ENCODE assay signal across 8 cellular contexts in genomic region chr11:93196816-93197382, GRCh38. TPM values are rescaled to one million over a fixed set of nuclear protein-coding genes. Genes with fewer than 3 reads are reported as not detected.
DNase-seq lines count a peak whose midpoint lies in the region; ATAC-seq lines count a peak whose summit lies in the region.

No MANE protein-coding gene starts in this region.

- peak overlapping the region; percentile 88 for H3K27ac ChIP-seq in subcutaneous abdominal adipose tissue (ENCODE audit: low read depth, low read length)

- no peaks in the 10 kb centered on the region for H3K36me3 Mint-ChIP-seq in activated T-helper 1 cell treated with anti-CD3 and anti-CD28 coated beads, Interleukin-12 subunit alpha, Interleukin-12 subunit beta, Interleukin-2, Interleukin-4 antibody, amounts not matched to agents 30 ng/mL and 10 ng/mL and 1 ng/mL, durations not matched to agents 14 hours and 24 hours and 36 hours (ENCODE audit: low read depth)

- no peaks in the 10 kb centered on the region for H3K36me3 ChIP-seq in subcutaneous abdominal adipose tissue (ENCODE audit: control insufficient read depth in 5 of 5, insufficient read depth in 5 of 5, low read length in 5 of 5)

- peak overlapping the region; percentile 63 to 95 (median 91) for H3K9ac ChIP-seq in subcutaneous abdominal adipose tissue (ENCODE audit: low read length in 5 of 5)

- H3K4me1 Mint-ChIP-seq in activated T-helper 1 cell treated with anti-CD3 and anti-CD28 coated beads, Interleukin-12 subunit alpha, Interleukin-12 subunit beta, Interleukin-2, Interleukin-4 antibody, amounts not matched to agents 30 ng/mL and 10 ng/mL and 1 ng/mL, durations not matched to agents 14 hours and 24 hours and 36 hours (ENCODE audit: low read depth) = peaks cover 17% of the 10 kb centered on the region

- DNase-seq in D341Med (ENCODE audit: low spot score) (peak; percentile 22), iPS-NIHi7 (ENCODE audit: extremely low spot score) (peak; percentile 13), NCI-H82 treated with DMSO at 0.1 percent for 48 hours (lab: John Stamatoyannopoulos, UW; ENCODE audit: unreplicated experiment) (no peak), RKO (ENCODE audit: low spot score) (no peak)
- no peak for DNase-seq in activated T-helper 1 cell treated with anti-CD3 and anti-CD28 coated beads, Interleukin-12 subunit alpha, Interleukin-12 subunit beta, Interleukin-2, Interleukin-4 antibody, amounts not matched to agents 30 ng/mL and 10 ng/mL and 1 ng/mL, durations not matched to agents 14 hours and 24 hours and 36 hours (ENCODE audit: low spot score)

- H3K4me3 ChIP-seq in subcutaneous abdominal adipose tissue (ENCODE audit: low read depth in 1 of 5, low read length in 5 of 5) = peak overlapping the region; percentile 79 to 90 (median 85)

- peaks cover 13% of the 10 kb centered on the region for H3K27me3 Mint-ChIP-seq in activated T-helper 1 cell treated with anti-CD3 and anti-CD28 coated beads, Interleukin-12 subunit alpha, Interleukin-12 subunit beta, Interleukin-2, Interleukin-4 antibody, amounts not matched to agents 30 ng/mL and 10 ng/mL and 1 ng/mL, durations not matched to agents 14 hours and 24 hours and 36 hours (ENCODE audit: insufficient read depth)

- peaks cover 0 to 17% (median 14%) of the 10 kb centered on the region in 5 donors for H3K4me1 ChIP-seq in subcutaneous abdominal adipose tissue (ENCODE audit: control insufficient read depth in 5 of 5, insufficient read depth in 5 of 5, low read length in 5 of 5)

- no peaks in the 10 kb centered on the region for H3K9me3 Mint-ChIP-seq in activated T-helper 1 cell treated with anti-CD3 and anti-CD28 coated beads, Interleukin-12 subunit alpha, Interleukin-12 subunit beta, Interleukin-2, Interleukin-4 antibody, amounts not matched to agents 30 ng/mL and 10 ng/mL and 1 ng/mL, durations not matched to agents 14 hours and 24 hours and 36 hours

- H3K9me3 ChIP-seq in subcutaneous abdominal adipose tissue (ENCODE audit: control insufficient read depth in 5 of 5, low read length in 5 of 5) = no peaks in the 10 kb centered on the region

- peak overlapping the region; percentile 97 for H3K27ac Mint-ChIP-seq in activated T-helper 1 cell treated with anti-CD3 and anti-CD28 coated beads, Interleukin-12 subunit alpha, Interleukin-12 subunit beta, Interleukin-2, Interleukin-4 antibody, amounts not matched to agents 30 ng/mL and 10 ng/mL and 1 ng/mL, durations not matched to agents 14 hours and 24 hours and 36 hours

- intact Hi-C loops in activated T-helper 1 cell treated with anti-CD3 and anti-CD28 coated beads, Interleukin-12 subunit alpha, Interleukin-12 subunit beta, Interleukin-2, Interleukin-4 antibody, amounts not matched to agents 30 ng/mL and 10 ng/mL and 1 ng/mL, durations not matched to agents 14 hours and 24 hours and 36 hours (cut with micrococcal nuclease) = loop anchor here (1.0 to 10.0 kb wide), 7 partner anchors 142 to 1678 kb away; partner anchors contain the start of genes ANKRD49, C11orf54, FUT4 and MED17

- ATAC-seq in GM19035 (IDR thresholded peaks at IDR 0.05; ENCODE audit: unreplicated experiment) = peak; percentile 17
- ATAC-seq in HG03196 (IDR thresholded peaks at IDR 0.05; ENCODE audit: unreplicated experiment) = peak; percentile 4

- peak overlapping the region; percentile 97 for H3K4me3 Mint-ChIP-seq in activated T-helper 1 cell treated with anti-CD3 and anti-CD28 coated beads, Interleukin-12 subunit alpha, Interleukin-12 subunit beta, Interleukin-2, Interleukin-4 antibody, amounts not matched to agents 30 ng/mL and 10 ng/mL and 1 ng/mL, durations not matched to agents 14 hours and 24 hours and 36 hours

- no peaks in the 10 kb centered on the region for H3K27me3 ChIP-seq in subcutaneous abdominal adipose tissue (ENCODE audit: control insufficient read depth in 5 of 5, insufficient read depth in 4 of 5, low read length in 5 of 5)

RNA-seq across cellular contexts. Expression of gene SLC36A4, which starts 0.9 kb away (rescaled TPM):
- total RNA-seq in activated T-helper 1 cell treated with anti-CD3 and anti-CD28 coated beads, Interleukin-12 subunit alpha, Interleukin-12 subunit beta, Interleukin-2, Interleukin-4 antibody, amounts not matched to agents 30 ng/mL and 10 ng/mL and 1 ng/mL, durations not matched to agents 14 hours and 24 hours and 36 hours = 16.9 and 17.1 TPM in 2 replicates

Comparison
In these comparisons a context has a peak if more than half of its experiments do, and no peak if none do; other contexts are left out.
1. DNase-seq: peak in D341Med (single experiment) and iPS-NIHi7 (single experiment); none in activated T-helper 1 cell treated with anti-CD3 and anti-CD28 coated beads, Interleukin-12 subunit alpha, Interleukin-12 subunit beta, Interleukin-2, Interleukin-4 antibody, amounts not matched to agents 30 ng/mL and 10 ng/mL and 1 ng/mL, durations not matched to agents 14 hours and 24 hours and 36 hours (single experiment), NCI-H82 treated with DMSO at 0.1 percent for 48 hours (single experiment) and RKO (single experiment).